21 cellular contexts compared by ENCODE assay signal in genomic region chr7:122268101-122268500, GRCh38. TPM values are rescaled to one million over a fixed set of nuclear protein-coding genes. Genes with fewer than 3 reads are reported as not detected.
DNase-seq lines count a peak whose midpoint lies in the region; ATAC-seq and TF ChIP-seq lines count a peak whose summit lies in the region.
"Had no signal": no experiment of that assay in that cellular context is flagged by ENCODE, and none has a peak within 500 bp of the region (broad histone marks: within the 10 kb centered on the region; RNA-seq: fewer than 3 reads in every experiment).

No MANE protein-coding gene starts in this region.

- H3K27me3 ChIP-seq in aorta (ENCODE audit: control insufficient read depth in 1 of 2, insufficient read depth in 2 of 2, low read length in 1 of 2): no peaks in the 10 kb centered on the region
- H3K27me3 ChIP-seq: Peyer's patch had no signal

- H3K9me3 ChIP-seq in HEK293 (ENCODE audit: control insufficient read depth, insufficient read depth, low read depth, low read length) (no peaks in the 10 kb centered on the region), aorta (ENCODE audit: control insufficient read depth, low read length) (no peaks in the 10 kb centered on the region)
- H3K9me3 ChIP-seq: Peyer's patch had no signal

- H3K27ac ChIP-seq in HEK293 (ENCODE audit: extremely low read depth, low read depth, low read length) (no peak overlapping the region), aorta (ENCODE audit: low read depth in 1 of 2, low read length in 2 of 2) (no peak overlapping the region)
- H3K27ac ChIP-seq: Peyer's patch had no signal

- POLR2A ChIA-PET in HEK293 (lab: Yijun Ruan, JAX): no interaction called here
- POLR2A ChIA-PET in HEK293T (lab: Yijun Ruan, JAX): no interaction called here

- intact Hi-C loops in aorta (cut with DNase I): no loop called here

- WGBS in aorta, 2 donors: 30 to 32% methylated on average over 3 of the region's 3 CpGs

- CTCF ChIA-PET in HEK293 (lab: Yijun Ruan, JAX): no interaction called here
- CTCF ChIA-PET in HEK293T (lab: Yijun Ruan, JAX): no interaction called here

- no peaks in the 10 kb centered on the region for H3K36me3 ChIP-seq in HEK293 (ENCODE audit: control insufficient read depth in 2 of 2, insufficient read depth in 1 of 2, low read length in 2 of 2)
- no peaks in the 10 kb centered on the region for H3K36me3 ChIP-seq in aorta (ENCODE audit: control insufficient read depth in 1 of 2, insufficient read depth in 2 of 2, low read length in 1 of 2)
- H3K36me3 ChIP-seq: Peyer's patch had no signal

- TF ChIP-seq CTCF in HEK293 (tag by site-specific recombination; IDR thresholded peaks at IDR 0.05) (no peak), choroid plexus epithelial cell (conservative IDR thresholded peaks at IDR 0.05; ENCODE audit: low read depth, low read length) (no peak)

- H3K4me3 ChIP-seq in HEK293 (ENCODE audit: low read depth, low read length) (no peak overlapping the region), choroid plexus epithelial cell (ENCODE audit: low read depth, low read length) (no peak overlapping the region), aorta (ENCODE audit: low read length in 2 of 2) (no peak overlapping the region)
- H3K4me3 ChIP-seq: Peyer's patch had no signal

- H3K4me1 ChIP-seq in HEK293 (ENCODE audit: control insufficient read depth, insufficient read depth, low read length) (no peaks in the 10 kb centered on the region), aorta (ENCODE audit: control insufficient read depth in 1 of 2, insufficient read depth in 2 of 2, low read length in 2 of 2) (no peaks in the 10 kb centered on the region)
- H3K4me1 ChIP-seq: Peyer's patch had no signal

- DNase-seq in HEK293T (ENCODE audit: extremely low spot score) (no peak), NCI-H524 (lab: John Stamatoyannopoulos, UW) (peak; percentile 51 to 79), choroid plexus epithelial cell (ENCODE audit: low read depth) (peak; percentile 14), NOMO-1 treated with dmso at 0.1 percent for 144 hours (lab: John Stamatoyannopoulos, UW; ENCODE audit: unreplicated experiment) (no peak), aorta (no peak), EL (no peak)
- DNase-seq: C1 segment of cervical spinal cord; CD4-positive, alpha-beta memory T cell; COR-L47; DMS79; NCI-H1048; NCI-H146; NCI-H2081; NCI-H345; NCI-H510A treated with DMSO at 0.1 percent for 48 hours; OCI-M1; Peyer's patch; SHP77 treated with DMSO at 0.1 percent for 48 hours had no signal

- ATAC-seq in aorta (ENCODE audit: low FRiP score): no peak

TF ChIP-seq in HEK293, 187 proteins besides CTCF, POLR2A, EP300 and RAD21 (continues in another document):
- TF ChIP-seq ZNF580 (tag by site-specific recombination; IDR thresholded peaks at IDR 0.05) (no peak), ZNF843 (tag by site-specific recombination; IDR thresholded peaks at IDR 0.05) (0 out of 2 replicates have a peak, but pooled peaks have one; percentile 25), ZNF24 (tag by site-specific recombination; IDR thresholded peaks at IDR 0.05) (0 out of 2 replicates have a peak, but pooled peaks have one; percentile 29), BCL6B (tag by site-specific recombination; IDR thresholded peaks at IDR 0.05) (no peak), ATF2 (tag by site-specific recombination; IDR thresholded peaks at IDR 0.05; ENCODE audit: low read depth) (0 out of 2 replicates have a peak, but pooled peaks have one; percentile 44), KLF10 (tag by site-specific recombination; IDR thresholded peaks at IDR 0.05) (no peak), ZNF211 (tag by site-specific recombination; IDR thresholded peaks at IDR 0.05; ENCODE audit: low read depth) (no peak), ZNF426 (tag by site-specific recombination; IDR thresholded peaks at IDR 0.05) (no peak), HOXD13 (CRISPR knock-in tag; IDR thresholded peaks at IDR 0.05; ENCODE audit: borderline replicate concordance) (no peak), REPIN1 (tag by site-specific recombination; IDR thresholded peaks at IDR 0.05; ENCODE audit: low read depth) (no peak)

TF ChIP-seq in HEK293T, 16 proteins besides CTCF, POLR2A, EP300 and RAD21:
- TF ChIP-seq FOXK2 (IDR thresholded peaks at IDR 0.05) (no peak), PKNOX1 (IDR thresholded peaks at IDR 0.05) (peak; percentile 66)

RNA-seq across cellular contexts. Expression of gene FEZF1, which starts 36.4 kb away (rescaled TPM):
- total RNA-seq in aorta: not detected
- polyA plus RNA-seq in aorta: not detected
- total RNA-seq: CD4-positive, alpha-beta memory T cell; HT-29; Peyer's patch; T-helper 1 cell treated with Interleukin-12 subunit alpha and Interleukin-12 subunit beta and Interleukin-4 antibody, amounts not matched to agents 30 ng/mL and 1 ng/mL, for 36 hours had no signal
- polyA plus RNA-seq: CD4-positive, alpha-beta memory T cell had no signal

Comparison
In these comparisons a context has a peak if more than half of its experiments do, and no peak if none do; other contexts are left out.
1. DNase-seq: peak in NCI-H524 (2 of 2) and choroid plexus epithelial cell (single experiment); none in HEK293T (single experiment), NOMO-1 treated with dmso at 0.1 percent for 144 hours (single experiment), aorta (0 of 2) and EL (single experiment).